2 cellular contexts compared by ENCODE assay signal in genomic region chr3:30683769-30684168, GRCh38.
TF ChIP-seq lines count a peak whose summit lies in the region.

No MANE protein-coding gene starts in this region.

TF ChIP-seq in A549, 52 proteins besides CTCF, POLR2A, EP300 and RAD21 (continued from another document):
- TF ChIP-seq MAX (IDR thresholded peaks at IDR 0.05) (no peak), ZSCAN20 (CRISPR knock-in tag; IDR thresholded peaks at IDR 0.05) (no peak), CEBPB (IDR thresholded peaks at IDR 0.05) (no peak), RFX5 (IDR thresholded peaks at IDR 0.05) (no peak), GATA3 (IDR thresholded peaks at IDR 0.05; ENCODE audit: borderline replicate concordance) (peak; percentile 69; the same call in 1 of the 2 replicates)

TF ChIP-seq in GM23338, 12 proteins besides CTCF, POLR2A, EP300 and RAD21 (continued from another document):
- TF ChIP-seq ZNF114 (CRISPR knock-in tag; IDR thresholded peaks at IDR 0.05) = no peak
TF ChIP-seq in GM23338: peak in this region for 0.
